ENCODE assay signal across 8 cellular contexts in genomic region chr19:46861691-46862503, GRCh38. TPM values are rescaled to one million over a fixed set of nuclear protein-coding genes. Genes with fewer than 3 reads are reported as not detected.
A peak's percentile ranks its signal among the peaks of the same experiment; 100 is the strongest.
DNase-seq lines count a peak whose midpoint lies in the region; ATAC-seq, FAIRE-seq and TF ChIP-seq lines count a peak whose summit lies in the region.

No MANE protein-coding gene starts in this region.

- 3% methylated on average over 19 of the region's 19 CpGs for WGBS in thyroid gland, 2 donors

- TF ChIP-seq POLR2A in thyroid gland (IDR thresholded peaks at IDR 0.05), result peak in 1 of 2 donors; percentile 12

- H3K36me3 ChIP-seq in H7 (replicated peaks; ENCODE audit: control insufficient read depth, insufficient read depth, low read length) (no peaks in the 10 kb centered on the region; the same call in 1 of the 2 replicates), kidney (ENCODE audit: control insufficient read depth in 1 of 2, insufficient read depth in 2 of 2, low read length in 2 of 2) (no peaks in the 10 kb centered on the region), thyroid gland (no peaks in the 10 kb centered on the region)

- TF ChIP-seq CTCF in WI38 (IDR thresholded peaks at IDR 0.05; ENCODE audit: low read depth, low read length), result no peak
- TF ChIP-seq CTCF in kidney (IDR thresholded peaks at IDR 0.05; ENCODE audit: borderline replicate concordance, extremely low read depth, insufficient read depth), result no peak
- no peak for TF ChIP-seq CTCF in thyroid gland (IDR thresholded peaks at IDR 0.05)

- peak overlapping the region; percentile 58 to 68 for H3K27ac ChIP-seq in kidney (ENCODE audit: low read depth in 2 of 2, low read length in 2 of 2)
- H3K27ac ChIP-seq in thyroid gland, result peak overlapping the region; percentile 75 to 98 (median 94)

- intact Hi-C loops in kidney (cut with DNase I) (loop anchor here (5.0 kb wide), 1 partner anchor 125 kb away; no protein-coding TSS in a partner anchor), thyroid gland (cut with DNase I) (loop anchor here (5.0 kb wide), 1 partner anchor 250 kb away; the partner anchor contains the start of gene ZC3H4)

- peaks cover 25 to 29% of the 10 kb centered on the region in 2 donors for H3K4me1 ChIP-seq in kidney (ENCODE audit: control insufficient read depth in 1 of 2, insufficient read depth in 1 of 2, low read depth in 1 of 2, low read length in 2 of 2)
- H3K4me1 ChIP-seq in thyroid gland, result peaks cover 48 to 54% of the 10 kb centered on the region in 2 donors

- peak overlapping the region; percentile 72 for H3K4me3 ChIP-seq in H7 (ENCODE audit: insufficient read depth, low read depth, low read length)
- peak overlapping the region; percentile 70 for H3K4me3 ChIP-seq in WI38 (ENCODE audit: low read depth, low read length)
- peak overlapping the region; percentile 55 to 94 for H3K4me3 ChIP-seq in kidney (ENCODE audit: low read length in 2 of 2)
- peak overlapping the region in 2 of 3 donors; percentile 73 to 79 for H3K4me3 ChIP-seq in thyroid gland (replicated peaks in 1 of 3)

- H3K27me3 ChIP-seq in H7 (ENCODE audit: control insufficient read depth, insufficient read depth, low read length) (no peaks in the 10 kb centered on the region), thyroid gland (no peaks in the 10 kb centered on the region)

- no peak for FAIRE-seq in kidney (lab: Jason Lieb, UNC)

- ATAC-seq in stimulated activated naive CD8-positive, alpha-beta T cell treated with anti-CD3 and anti-CD28 coated beads, Interleukin-15, Interleukin-2, amounts not matched to agents 100 U/mL and 50 U/mL, for 24 hours, result no peak

- peak overlapping the region; percentile 2 to 78 for H3K9ac ChIP-seq in kidney (ENCODE audit: low read length in 2 of 2)

- peak in 9 of 14 donors; percentile 25 to 68 (median 36) for DNase-seq in C1 segment of cervical spinal cord (lab: John Stamatoyannopoulos, UW)
- DNase-seq in H7, result peak; percentile 37
- DNase-seq in kidney, result peak; percentile 78
- peak; percentile 29 to 39 for DNase-seq in thyroid gland
- DNase-seq in stimulated activated naive CD8-positive, alpha-beta T cell treated with anti-CD3 and anti-CD28 coated beads, Interleukin-15, Interleukin-2, amounts not matched to agents 100 U/mL and 50 U/mL, for 24 hours, result no peak
- no peak for DNase-seq in T-helper 1 cell
- no peak for DNase-seq in DMS114 treated with DMSO at 0.1 percent for 48 hours (lab: John Stamatoyannopoulos, UW; ENCODE audit: unreplicated experiment)

- H3K9me3 ChIP-seq in kidney (ENCODE audit: control insufficient read depth in 1 of 2, low read length in 2 of 2) (no peaks in the 10 kb centered on the region), thyroid gland (no peaks in the 10 kb centered on the region)

RNA-seq across cellular contexts. Expression of gene ARHGAP35, which starts 1.1 kb away (rescaled TPM):
- 23.3 and 26.9 TPM in 2 replicates for total RNA-seq in H7 (2014; rRNA removed; shearing (Covaris generic))
- total RNA-seq in kidney (53.6 TPM), thyroid gland (10 to 100 TPM; 51.2 to 82.9 (median 67.0) TPM)
- 14.0 TPM for polyA plus RNA-seq in kidney (ENCODE audit: insufficient read depth, low read depth, low replicate concordance)

RNA-seq across cellular contexts. Expression of gene AP2S1, which starts 11.3 kb away (rescaled TPM):
- 266 and 318 TPM in 2 replicates for total RNA-seq in H7 (2014; rRNA removed; shearing (Covaris generic))
- total RNA-seq in kidney (105 TPM), thyroid gland (10 to 100 TPM; 29.8 to 98.4 (median 64.1) TPM)
- polyA plus RNA-seq in kidney (ENCODE audit: insufficient read depth, low read depth, low replicate concordance), result 226 TPM

Comparison
In these comparisons a context has a peak if more than half of its experiments do, and no peak if none do; other contexts are left out.
1. DNase-seq: peak in C1 segment of cervical spinal cord (9 of 14), H7 (single experiment), kidney (single experiment) and thyroid gland (2 of 2); none in stimulated activated naive CD8-positive, alpha-beta T cell treated with anti-CD3 and anti-CD28 coated beads, Interleukin-15, Interleukin-2, amounts not matched to agents 100 U/mL and 50 U/mL, for 24 hours (single experiment), T-helper 1 cell (0 of 5) and DMS114 treated with DMSO at 0.1 percent for 48 hours (single experiment).
2. Peak in every context shown above with its lines, with median percentiles within 50 percentile points of each other: H3K4me3 ChIP-seq.